8 cellular contexts compared by ENCODE assay signal in the genomic region with DNA sequence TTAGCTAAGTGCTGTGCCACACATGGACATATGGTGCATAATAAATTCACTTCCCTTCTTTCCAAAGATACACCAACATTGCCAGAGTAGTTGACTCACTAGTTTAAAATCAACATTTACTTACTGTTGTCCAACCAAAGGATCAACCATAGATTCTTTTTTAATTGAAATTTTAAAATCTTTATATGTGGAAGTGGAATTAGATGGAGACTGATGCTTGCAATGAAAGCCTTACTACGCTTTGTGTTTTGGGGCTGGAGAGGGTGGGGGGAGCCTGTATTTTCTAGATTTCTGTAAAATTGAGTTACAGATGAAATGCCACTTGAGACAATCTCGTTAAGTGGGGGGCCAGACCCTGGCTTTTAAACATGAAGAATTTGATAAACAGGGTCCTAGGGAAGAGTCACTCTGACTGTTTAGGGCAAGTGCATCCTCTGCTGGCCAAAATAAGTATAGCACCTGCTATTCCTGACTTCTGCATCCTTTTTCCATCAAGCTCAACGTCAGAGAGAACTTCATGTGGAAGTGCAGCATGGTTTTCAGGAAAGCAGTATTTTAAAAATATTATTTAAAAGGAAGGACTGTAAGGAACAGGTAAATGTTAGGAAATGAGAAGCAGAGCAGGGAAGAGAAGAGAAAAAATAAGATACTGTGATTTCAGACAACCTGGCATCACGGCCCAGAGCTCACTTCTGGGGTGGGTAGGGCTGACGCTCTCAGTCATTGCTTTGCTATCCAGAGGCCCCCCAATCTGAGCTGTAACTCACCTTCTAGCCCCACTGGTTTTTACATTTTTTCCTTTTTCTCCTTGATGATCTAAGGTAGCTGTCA.
DNase-seq lines count a peak whose midpoint lies in the region; ATAC-seq and TF ChIP-seq lines count a peak whose summit lies in the region.

No MANE protein-coding gene starts in this region.

- no peaks in the 10 kb centered on the region for H3K9me3 Mint-ChIP-seq in activated naive CD8-positive, alpha-beta T cell treated with anti-CD3 and anti-CD28 coated beads, Interleukin-2, amount 50 U/mL, for 24 hours

- H3K4me3 Mint-ChIP-seq in activated naive CD8-positive, alpha-beta T cell treated with anti-CD3 and anti-CD28 coated beads, Interleukin-2, amount 50 U/mL, for 24 hours, result no peak overlapping the region

- H3K27ac ChIP-seq in PC-9, result peak overlapping the region; percentile 54; the same call in 1 of the 2 replicates
- peak overlapping the region in 1 of 12 donors; percentile 51 for H3K27ac ChIP-seq in heart left ventricle

- no peaks in the 10 kb centered on the region for H3K79me2 ChIP-seq in PC-9 (ENCODE audit: low read depth)

- H3K36me3 Mint-ChIP-seq in activated naive CD8-positive, alpha-beta T cell treated with anti-CD3 and anti-CD28 coated beads, Interleukin-2, amount 50 U/mL, for 24 hours (ENCODE audit: low read depth), result no peaks in the 10 kb centered on the region

- H3F3A ChIP-seq in PC-9 (ENCODE audit: insufficient read depth, low read depth), result no peaks in the 10 kb centered on the region

- no peak overlapping the region for H2AFZ ChIP-seq in PC-9

- 57 to 58% (median 57%) methylated on average over 5 of the region's 5 CpGs for WGBS in heart left ventricle, 4 donors

- no peaks in the 10 kb centered on the region for H3K36me3 ChIP-seq in PC-9 (ENCODE audit: low read depth)
- peaks cover 0 to 26% (median 0%) of the 10 kb centered on the region in 9 donors for H3K36me3 ChIP-seq in heart left ventricle

- peaks cover 4% of the 10 kb centered on the region for H3K4me1 Mint-ChIP-seq in activated naive CD8-positive, alpha-beta T cell treated with anti-CD3 and anti-CD28 coated beads, Interleukin-2, amount 50 U/mL, for 24 hours

- H3K4me2 ChIP-seq in PC-9, result peak overlapping the region; percentile 18; the same call in 1 of the 2 replicates

- no peaks in the 10 kb centered on the region for H3K9me3 ChIP-seq in PC-9 (ENCODE audit: insufficient read depth, low read depth)
- no peaks in the 10 kb centered on the region for H3K9me3 ChIP-seq in heart left ventricle

- DNase-seq in DMS153 treated with DMSO at 0.1 percent for 48 hours (lab: John Stamatoyannopoulos, UW; ENCODE audit: unreplicated experiment) (peak; percentile 55), PC-9 (peak in 1 of 2 experiments; percentile 54), heart left ventricle (peak in 2 of 5 donors; percentile 45), retina (peak; percentile 80), GOT3 (lab: John Stamatoyannopoulos, UW) (no peak)
- peak; percentile 54 for DNase-seq in Jurkat, Clone E6-1 (ENCODE audit: low read depth, low spot score)
- peak; percentile 66 for DNase-seq in activated naive CD8-positive, alpha-beta T cell treated with anti-CD3 and anti-CD28 coated beads, Interleukin-2, amount 50 U/mL, for 24 hours

- peak; percentile 99 for TF ChIP-seq CTCF in PC-9 (conservative IDR thresholded peaks at IDR 0.05)
- TF ChIP-seq CTCF in heart left ventricle (IDR thresholded peaks at IDR 0.05), result peak; percentile 91 to 100 (median 98)

- POLR2A ChIA-PET in PC-9 (lab: Charles Lee; ENCODE audit: unreplicated experiment), result interaction anchor here (0.5 to 0.7 kb wide), 2 partner anchors 226 to 481 kb away, joined by 3 to 5 read pairs; no protein-coding TSS in a partner anchor

- H3K27me3 Mint-ChIP-seq in activated naive CD8-positive, alpha-beta T cell treated with anti-CD3 and anti-CD28 coated beads, Interleukin-2, amount 50 U/mL, for 24 hours, result no peaks in the 10 kb centered on the region

- H3K27me3 ChIP-seq in PC-9 (ENCODE audit: insufficient read depth, low read depth), result no peaks in the 10 kb centered on the region
- H3K27me3 ChIP-seq in heart left ventricle, result no peaks in the 10 kb centered on the region

- CTCF ChIA-PET in PC-9 (lab: Charles Lee), result interaction anchor here (0.6 to 1.5 kb wide), 12 partner anchors 51 to 1228 kb away, joined by 3 to 7 read pairs (median 4); a partner anchor contains a TSS

- no peak for ATAC-seq in activated naive CD8-positive, alpha-beta T cell treated with anti-CD3 and anti-CD28 coated beads, Interleukin-2, amount 50 U/mL, for 24 hours
- ATAC-seq in heart left ventricle (peak in 3 of 4 donors; percentile 41 to 55 (median 43)), HG03469 (IDR thresholded peaks at IDR 0.05; ENCODE audit: unreplicated experiment) (no peak)

- H3K4me3 ChIP-seq in Jurkat, Clone E6-1 (ENCODE audit: low read length), result no peak overlapping the region
- H3K4me3 ChIP-seq in PC-9 (no peak overlapping the region), heart left ventricle (no peak overlapping the region)

- no peak for TF ChIP-seq POLR2A in heart left ventricle (IDR thresholded peaks at IDR 0.05)

- H3K9me2 ChIP-seq in PC-9 (ENCODE audit: insufficient read depth), result no peaks in the 10 kb centered on the region

- H3K4me1 ChIP-seq in PC-9 (replicated peaks; ENCODE audit: insufficient read depth), result peaks cover 12% of the 10 kb centered on the region
- peaks cover 0 to 8% (median 0%) of the 10 kb centered on the region in 12 donors for H3K4me1 ChIP-seq in heart left ventricle

- BruUV-seq in PC-9 (replicated peaks; lab: Mats Ljungman, UMichigan), result no TSS peak

- no peak overlapping the region for H3K27ac Mint-ChIP-seq in activated naive CD8-positive, alpha-beta T cell treated with anti-CD3 and anti-CD28 coated beads, Interleukin-2, amount 50 U/mL, for 24 hours

- no peaks in the 10 kb centered on the region for H4K20me1 ChIP-seq in PC-9 (ENCODE audit: insufficient read depth)

- intact Hi-C loops in PC-9 (cut with micrococcal nuclease; ENCODE audit: unreplicated experiment), result loop anchor here (1.0 to 5.0 kb wide), 5 partner anchors 152 to 705 kb away; no protein-coding TSS in a partner anchor
- intact Hi-C loops in heart left ventricle (cut with DNase I), result loop anchor here (1.0 to 10.0 kb wide), 11 partner anchors 73 to 646 kb away; a partner anchor contains a TSS

Comparison
In these comparisons a context has a peak if more than half of its experiments do, and no peak if none do; other contexts are left out.
1. ATAC-seq: peak in heart left ventricle (3 of 4); none in activated naive CD8-positive, alpha-beta T cell treated with anti-CD3 and anti-CD28 coated beads, Interleukin-2, amount 50 U/mL, for 24 hours (single experiment) and HG03469 (single experiment).